1 cellular context compared by ENCODE assay signal in the genomic region with DNA sequence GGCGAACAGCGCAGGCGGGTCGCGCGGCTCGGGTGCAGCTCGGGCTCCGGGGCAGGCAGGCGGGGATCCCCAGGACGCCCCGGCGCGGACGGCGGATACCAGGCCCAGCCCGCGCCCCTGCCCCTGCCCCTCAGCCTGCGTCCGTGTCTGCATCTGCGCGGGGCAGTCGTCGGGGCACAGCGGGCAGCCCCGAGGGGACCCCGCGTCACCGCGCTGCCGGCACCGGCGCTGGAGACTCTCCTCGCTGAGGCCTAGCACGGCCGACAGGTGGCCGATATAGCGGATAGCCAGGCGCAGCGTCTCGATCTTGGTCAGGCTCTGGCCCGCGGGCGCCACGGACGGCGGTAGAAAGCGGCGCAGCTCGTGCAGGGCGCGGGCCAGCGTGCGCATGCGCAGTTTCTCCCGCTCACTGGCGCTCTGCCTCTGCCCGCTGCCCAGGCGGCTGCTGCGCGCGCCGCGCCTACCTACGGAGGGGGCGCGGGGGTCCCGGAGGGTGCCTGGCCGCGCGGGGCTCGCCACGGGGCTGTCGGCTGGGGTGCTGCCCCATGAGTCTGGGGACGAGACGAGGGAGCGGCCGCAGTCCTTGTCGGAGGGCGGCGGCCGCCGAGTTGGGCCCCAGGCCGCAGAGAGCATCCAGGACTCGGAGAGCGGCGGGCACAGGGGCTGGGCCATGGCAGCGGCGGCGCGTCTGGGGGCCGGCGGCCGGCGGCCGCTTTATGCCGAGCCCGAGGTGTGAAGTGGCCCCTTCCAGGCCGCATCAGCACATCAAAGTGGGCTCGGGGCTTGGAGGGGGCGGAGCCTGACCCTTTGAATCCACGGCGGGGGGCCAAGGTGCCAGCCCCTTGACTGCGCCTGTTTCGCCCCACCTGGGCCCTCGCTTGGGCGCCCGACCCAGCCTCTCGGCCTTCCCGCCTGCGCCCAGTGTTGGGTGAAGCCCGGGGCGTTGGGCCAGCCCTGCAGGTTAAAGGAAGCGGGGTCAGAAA.
A peak's percentile ranks its signal among the peaks of the same experiment; 100 is the strongest.
TF ChIP-seq lines count a peak whose summit lies in the region.

A gene with protein sequence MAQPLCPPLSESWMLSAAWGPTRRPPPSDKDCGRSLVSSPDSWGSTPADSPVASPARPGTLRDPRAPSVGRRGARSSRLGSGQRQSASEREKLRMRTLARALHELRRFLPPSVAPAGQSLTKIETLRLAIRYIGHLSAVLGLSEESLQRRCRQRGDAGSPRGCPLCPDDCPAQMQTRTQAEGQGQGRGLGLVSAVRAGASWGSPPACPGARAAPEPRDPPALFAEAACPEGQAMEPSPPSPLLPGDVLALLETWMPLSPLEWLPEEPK (minus strand): TSS at position 690 of the 983 bp plus-strand sequence. CDS start 18 bp downstream, at position 672.

TF ChIP-seq in PFSK-1, 5 proteins besides CTCF, POLR2A, EP300 and RAD21 (continued from another document):
- TF ChIP-seq, protein P1, sequence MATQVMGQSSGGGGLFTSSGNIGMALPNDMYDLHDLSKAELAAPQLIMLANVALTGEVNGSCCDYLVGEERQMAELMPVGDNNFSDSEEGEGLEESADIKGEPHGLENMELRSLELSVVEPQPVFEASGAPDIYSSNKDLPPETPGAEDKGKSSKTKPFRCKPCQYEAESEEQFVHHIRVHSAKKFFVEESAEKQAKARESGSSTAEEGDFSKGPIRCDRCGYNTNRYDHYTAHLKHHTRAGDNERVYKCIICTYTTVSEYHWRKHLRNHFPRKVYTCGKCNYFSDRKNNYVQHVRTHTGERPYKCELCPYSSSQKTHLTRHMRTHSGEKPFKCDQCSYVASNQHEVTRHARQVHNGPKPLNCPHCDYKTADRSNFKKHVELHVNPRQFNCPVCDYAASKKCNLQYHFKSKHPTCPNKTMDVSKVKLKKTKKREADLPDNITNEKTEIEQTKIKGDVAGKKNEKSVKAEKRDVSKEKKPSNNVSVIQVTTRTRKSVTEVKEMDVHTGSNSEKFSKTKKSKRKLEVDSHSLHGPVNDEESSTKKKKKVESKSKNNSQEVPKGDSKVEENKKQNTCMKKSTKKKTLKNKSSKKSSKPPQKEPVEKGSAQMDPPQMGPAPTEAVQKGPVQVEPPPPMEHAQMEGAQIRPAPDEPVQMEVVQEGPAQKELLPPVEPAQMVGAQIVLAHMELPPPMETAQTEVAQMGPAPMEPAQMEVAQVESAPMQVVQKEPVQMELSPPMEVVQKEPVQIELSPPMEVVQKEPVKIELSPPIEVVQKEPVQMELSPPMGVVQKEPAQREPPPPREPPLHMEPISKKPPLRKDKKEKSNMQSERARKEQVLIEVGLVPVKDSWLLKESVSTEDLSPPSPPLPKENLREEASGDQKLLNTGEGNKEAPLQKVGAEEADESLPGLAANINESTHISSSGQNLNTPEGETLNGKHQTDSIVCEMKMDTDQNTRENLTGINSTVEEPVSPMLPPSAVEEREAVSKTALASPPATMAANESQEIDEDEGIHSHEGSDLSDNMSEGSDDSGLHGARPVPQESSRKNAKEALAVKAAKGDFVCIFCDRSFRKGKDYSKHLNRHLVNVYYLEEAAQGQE (IDR thresholded peaks at IDR 0.05; ENCODE audit: insufficient read depth in 1 of 2, low read depth in 2 of 2, low read length in 2 of 2) = no peak
- TF ChIP-seq TAF1 (IDR thresholded peaks at IDR 0.05; ENCODE audit: borderline replicate concordance, insufficient read depth, low read length) (0 out of 2 replicates have a peak, but pooled peaks have one; percentile 51), POLR2AphosphoS5 (IDR thresholded peaks at IDR 0.05; ENCODE audit: low read depth, low read length) (peak; percentile 65; the same call in 1 of the 2 replicates), SIN3A (IDR thresholded peaks at IDR 0.05; ENCODE audit: borderline replicate concordance, insufficient read depth, low read length) (no peak)
